In the genomic region with DNA sequence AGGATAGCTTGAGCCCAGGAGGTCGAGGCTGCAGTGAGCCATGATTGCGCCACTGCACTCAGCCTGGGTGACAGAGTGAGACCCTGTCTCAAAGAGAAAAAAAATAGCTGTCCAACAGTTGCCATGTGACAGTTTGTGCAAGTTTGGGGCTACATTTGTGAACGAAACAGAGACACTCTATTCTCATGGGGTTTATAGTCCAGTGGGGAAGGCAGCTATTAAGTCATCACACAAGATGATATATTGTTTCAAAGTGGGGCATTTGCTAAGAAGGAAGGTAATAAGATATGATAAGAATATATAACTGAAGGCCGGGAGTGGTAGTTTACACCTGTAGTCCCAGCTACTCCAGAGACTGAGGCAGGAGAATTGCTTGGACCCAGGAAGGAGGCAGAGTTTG, we compare ENCODE assay signal across 1 cellular context.
TF ChIP-seq lines count a peak whose summit lies in the region.

No MANE protein-coding gene starts in this region.

TF ChIP-seq in HEK293, 187 proteins besides CTCF, POLR2A, EP300 and RAD21 (continued from another document):
- no peak for TF ChIP-seq ZNF561 (tag by site-specific recombination; IDR thresholded peaks at IDR 0.05; ENCODE audit: borderline replicate concordance)
